16 cellular contexts compared by ENCODE assay signal in the genomic region with DNA sequence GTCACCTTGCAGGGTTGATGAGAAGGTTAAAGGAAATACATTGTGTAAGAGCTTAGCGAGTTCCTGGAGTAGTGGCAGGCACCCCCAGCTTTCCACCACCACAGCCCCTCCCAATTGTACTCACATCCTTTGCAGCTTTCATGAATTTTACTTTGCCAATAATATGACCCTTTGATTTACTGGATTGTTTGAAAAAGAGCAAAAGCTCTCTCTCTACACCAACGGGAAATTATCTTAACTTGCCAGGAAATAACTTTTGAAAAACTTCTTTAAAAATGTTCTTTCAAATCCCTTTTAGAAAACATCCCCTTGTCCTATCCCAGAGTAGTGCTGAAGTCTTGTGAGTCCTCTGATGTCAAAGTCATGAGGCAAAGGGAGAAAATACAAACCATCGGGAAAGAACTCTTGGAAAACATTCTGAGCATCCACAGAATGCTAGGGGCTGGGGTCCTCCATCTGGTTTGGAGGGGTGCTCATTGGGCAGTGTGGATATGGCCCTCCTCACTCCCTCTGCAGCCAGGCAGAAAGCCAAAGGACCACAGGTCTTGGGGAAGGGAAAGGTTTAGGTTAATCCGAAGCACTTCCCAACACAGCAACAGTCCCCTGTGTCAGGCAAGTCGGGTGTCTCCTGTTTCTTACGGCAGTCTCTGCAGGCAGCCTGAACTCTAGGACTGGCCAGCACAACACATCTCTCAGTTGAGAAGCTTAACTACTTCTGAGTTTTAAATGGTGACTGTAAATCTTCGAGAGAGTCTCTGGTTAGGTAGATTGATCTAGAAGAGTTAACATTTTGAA. TPM values are rescaled to one million over a fixed set of nuclear protein-coding genes. Genes with fewer than 3 reads are reported as not detected.
DNase-seq lines count a peak whose midpoint lies in the region; ATAC-seq and TF ChIP-seq lines count a peak whose summit lies in the region.
"Had no signal": no experiment of that assay in that cellular context is flagged by ENCODE, and none has a peak within 500 bp of the region (broad histone marks: within the 10 kb centered on the region; RNA-seq: fewer than 3 reads in every experiment).

No MANE protein-coding gene starts in this region.

- H3K4me3 ChIP-seq in SK-N-SH (ENCODE audit: low read depth in 2 of 2, low read length in 1 of 2) (no peak overlapping the region), right cardiac atrium (ENCODE audit: low read length) (no peak overlapping the region), ovary (no peak overlapping the region), uterus (no peak overlapping the region)
- H3K4me3 ChIP-seq: right lobe of liver had no signal

- WGBS in SK-N-SH (ENCODE audit: low lambda C conversion rate), result 85% methylated on average over 6 of the region's 7 CpGs
- WGBS in right cardiac atrium, result 36% methylated on average over 7 of the region's 7 CpGs
- 14 to 18% (median 17%) methylated on average over 7 of the region's 7 CpGs for WGBS in ovary, 3 donors

- H4K20me1 ChIP-seq in SK-N-SH (ENCODE audit: insufficient read depth), result no peaks in the 10 kb centered on the region

- intact Hi-C loops in right cardiac atrium (cut with DNase I), result no loop called here
- intact Hi-C loops in ovary (cut with DNase I), result no loop called here
- intact Hi-C loops in uterus (cut with DNase I; ENCODE audit: low total_unique reads), result no loop called here

- no peak for TF ChIP-seq EP300 in SK-N-SH (IDR thresholded peaks at IDR 0.05; ENCODE audit: borderline replicate concordance in 1 of 2, low read depth in 1 of 2, low read length in 1 of 2)
- no peak for TF ChIP-seq EP300 in ovary (IDR thresholded peaks at IDR 0.05)

- H3K27me3 ChIP-seq in SK-N-SH (ENCODE audit: insufficient read depth) (no peaks in the 10 kb centered on the region), right cardiac atrium (ENCODE audit: control insufficient read depth, insufficient read depth) (no peaks in the 10 kb centered on the region), ovary (no peaks in the 10 kb centered on the region), uterus (no peaks in the 10 kb centered on the region)
- H3K27me3 ChIP-seq: right lobe of liver had no signal

- peak overlapping the region; percentile 44 to 65; a peak in 2 of 4 replicates for H3K27ac ChIP-seq in SK-N-SH (ENCODE audit: low read depth in 2 of 2, low read length in 1 of 2)
- peak overlapping the region; percentile 77 for H3K27ac ChIP-seq in right cardiac atrium (ENCODE audit: low read length)
- peak overlapping the region; percentile 74 to 92 for H3K27ac ChIP-seq in ovary
- H3K27ac ChIP-seq in uterus, result peak overlapping the region; percentile 89 to 93
- H3K27ac ChIP-seq: 22Rv1, HL-60, right lobe of liver had no signal

- TF ChIP-seq CTCF in SK-N-SH (IDR thresholded peaks at IDR 0.05) (no peak), ovary (IDR thresholded peaks at IDR 0.05) (no peak), uterus (IDR thresholded peaks at IDR 0.05) (peak in 1 of 4 experiments; percentile 6), GM13977 (IDR thresholded peaks at IDR 0.05; ENCODE audit: extremely low read depth, insufficient read depth, missing control alignments) (no peak)

- H3K4me1 ChIP-seq in SK-N-SH (ENCODE audit: control insufficient read depth in 1 of 2, insufficient read depth in 2 of 2, low read depth in 1 of 2, low read length in 1 of 2) (peaks cover 15 to 36% of the 10 kb centered on the region in 2 experiments; a peak in 3 of 4 replicates), right cardiac atrium (ENCODE audit: control insufficient read depth, insufficient read depth, low read length) (peaks cover 3% of the 10 kb centered on the region), ovary (ENCODE audit: insufficient read depth) (peaks cover 12% of the 10 kb centered on the region), uterus (peaks cover 21 to 27% of the 10 kb centered on the region in 2 donors)
- H3K4me1 ChIP-seq: right lobe of liver had no signal

- CTCF ChIA-PET in SK-N-SH (lab: Yijun Ruan, JAX), result interaction anchor here (0.7 to 1.5 kb wide), 4 partner anchors 8 to 137 kb away, joined by 3 to 5 read pairs (median 4); no protein-coding TSS in a partner anchor

- in situ Hi-C loops in GM13977 (cut with MboI; ENCODE audit: low pct_unique_long_range_greater_than_20kb, low sequenced_read_pairs, unreplicated experiment), result no loop called here

- H3F3A ChIP-seq in SK-N-SH (replicated peaks; ENCODE audit: insufficient read depth), result no peaks in the 10 kb centered on the region

- no peak overlapping the region for H3K9ac ChIP-seq in SK-N-SH

- H3K9me3 ChIP-seq in SK-N-SH, result no peaks in the 10 kb centered on the region
- no peaks in the 10 kb centered on the region for H3K9me3 ChIP-seq in right cardiac atrium (ENCODE audit: control insufficient read depth, low read length)
- H3K9me3 ChIP-seq in ovary, result no peaks in the 10 kb centered on the region
- no peaks in the 10 kb centered on the region for H3K9me3 ChIP-seq in uterus
- H3K9me3 ChIP-seq: right lobe of liver had no signal

- H3K4me2 ChIP-seq in SK-N-SH, result no peak overlapping the region

- no peak; the same call in 1 of the 3 replicates for ATAC-seq in SK-N-SH treated with all-trans-retinoic acid at 6 μM for 48 hours
- peak; percentile 67 to 75 for ATAC-seq in right cardiac atrium
- ATAC-seq: CD8-positive, alpha-beta T cell had no signal

- no peaks in the 10 kb centered on the region for H3K9me2 ChIP-seq in SK-N-SH

- TF ChIP-seq POLR2A in ovary (IDR thresholded peaks at IDR 0.05) (no peak), uterus (IDR thresholded peaks at IDR 0.05) (no peak)

- no peak for DNase-seq in SK-N-SH
- no peak for DNase-seq in right cardiac atrium
- peak in 2 of 5 donors; percentile 50 to 67 for DNase-seq in ovary
- peak; percentile 62 to 68 for DNase-seq in uterus
- no peak for DNase-seq in NCI-H2107 (lab: John Stamatoyannopoulos, UW)
- DNase-seq in T-helper 2 cell, result no peak
- DNase-seq in GM13977 (ENCODE audit: low spot score), result no peak
- DNase-seq: activated CD4-positive, alpha-beta T cell treated with anti-CD3 and anti-CD28 coated beads for 1 hour; CD8-positive, alpha-beta T cell; H9; OCI-M1; right lobe of liver had no signal

- H2AFZ ChIP-seq in SK-N-SH (ENCODE audit: low read depth), result no peak overlapping the region

- H3K36me3 ChIP-seq in SK-N-SH (replicated peaks in 1 of 2; ENCODE audit: control insufficient read depth in 1 of 2, insufficient read depth in 2 of 2, low read length in 1 of 2) (peaks cover 0 to 17% of the 10 kb centered on the region in 2 experiments), ovary (no peaks in the 10 kb centered on the region), uterus (no peaks in the 10 kb centered on the region)
- H3K36me3 ChIP-seq: right lobe of liver had no signal

- POLR2A ChIA-PET in SK-N-SH (lab: Yijun Ruan, JAX), result no interaction called here

- no peaks in the 10 kb centered on the region for H3K79me2 ChIP-seq in SK-N-SH (ENCODE audit: insufficient read depth)

- no peak for TF ChIP-seq RAD21 in SK-N-SH (IDR thresholded peaks at IDR 0.05; ENCODE audit: low read length)

TF ChIP-seq in SK-N-SH, 30 proteins besides CTCF, POLR2A, EP300 and RAD21 (continues in another document):
- TF ChIP-seq RCOR1 (IDR thresholded peaks at IDR 0.05; ENCODE audit: low read length), result no peak
- no peak for TF ChIP-seq ELF1 (IDR thresholded peaks at IDR 0.05)
- no peak for TF ChIP-seq TEAD4 (IDR thresholded peaks at IDR 0.05; ENCODE audit: borderline replicate concordance, insufficient read depth)
- no peak for TF ChIP-seq TCF12 (IDR thresholded peaks at IDR 0.05)
- no peak for TF ChIP-seq CHD2 (IDR thresholded peaks at IDR 0.05; ENCODE audit: low read length, partially characterized antibody)
- no peak for TF ChIP-seq YY1 (IDR thresholded peaks at IDR 0.05; ENCODE audit: low read depth)

TF ChIP-seq in SK-N-SH treated with all-trans-retinoic acid at 6 μM for 48 hours, 23 proteins besides CTCF, POLR2A, EP300 and RAD21:
- TF ChIP-seq, protein P1, sequence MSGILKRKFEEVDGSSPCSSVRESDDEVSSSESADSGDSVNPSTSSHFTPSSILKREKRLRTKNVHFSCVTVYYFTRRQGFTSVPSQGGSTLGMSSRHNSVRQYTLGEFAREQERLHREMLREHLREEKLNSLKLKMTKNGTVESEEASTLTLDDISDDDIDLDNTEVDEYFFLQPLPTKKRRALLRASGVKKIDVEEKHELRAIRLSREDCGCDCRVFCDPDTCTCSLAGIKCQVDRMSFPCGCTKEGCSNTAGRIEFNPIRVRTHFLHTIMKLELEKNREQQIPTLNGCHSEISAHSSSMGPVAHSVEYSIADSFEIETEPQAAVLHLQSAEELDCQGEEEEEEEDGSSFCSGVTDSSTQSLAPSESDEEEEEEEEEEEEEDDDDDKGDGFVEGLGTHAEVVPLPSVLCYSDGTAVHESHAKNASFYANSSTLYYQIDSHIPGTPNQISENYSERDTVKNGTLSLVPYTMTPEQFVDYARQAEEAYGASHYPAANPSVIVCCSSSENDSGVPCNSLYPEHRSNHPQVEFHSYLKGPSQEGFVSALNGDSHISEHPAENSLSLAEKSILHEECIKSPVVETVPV (CRISPR knock-in tag; IDR thresholded peaks at IDR 0.05), result no peak
- TF ChIP-seq ZC3H10 (CRISPR knock-in tag; IDR thresholded peaks at IDR 0.05), result no peak
- TF ChIP-seq ZNF70 (CRISPR knock-in tag; IDR thresholded peaks at IDR 0.05), result no peak
- no peak for TF ChIP-seq PPARA (CRISPR knock-in tag; IDR thresholded peaks at IDR 0.05; ENCODE audit: borderline replicate concordance)
- TF ChIP-seq ESRRG (CRISPR knock-in tag; IDR thresholded peaks at IDR 0.05), result no peak
- no peak for TF ChIP-seq RARB (CRISPR knock-in tag; IDR thresholded peaks at IDR 0.05)
- TF ChIP-seq ZFP3 (CRISPR knock-in tag; IDR thresholded peaks at IDR 0.05), result no peak
- TF ChIP-seq ZFP30 (CRISPR knock-in tag; IDR thresholded peaks at IDR 0.05), result no peak
- TF ChIP-seq, protein P2, sequence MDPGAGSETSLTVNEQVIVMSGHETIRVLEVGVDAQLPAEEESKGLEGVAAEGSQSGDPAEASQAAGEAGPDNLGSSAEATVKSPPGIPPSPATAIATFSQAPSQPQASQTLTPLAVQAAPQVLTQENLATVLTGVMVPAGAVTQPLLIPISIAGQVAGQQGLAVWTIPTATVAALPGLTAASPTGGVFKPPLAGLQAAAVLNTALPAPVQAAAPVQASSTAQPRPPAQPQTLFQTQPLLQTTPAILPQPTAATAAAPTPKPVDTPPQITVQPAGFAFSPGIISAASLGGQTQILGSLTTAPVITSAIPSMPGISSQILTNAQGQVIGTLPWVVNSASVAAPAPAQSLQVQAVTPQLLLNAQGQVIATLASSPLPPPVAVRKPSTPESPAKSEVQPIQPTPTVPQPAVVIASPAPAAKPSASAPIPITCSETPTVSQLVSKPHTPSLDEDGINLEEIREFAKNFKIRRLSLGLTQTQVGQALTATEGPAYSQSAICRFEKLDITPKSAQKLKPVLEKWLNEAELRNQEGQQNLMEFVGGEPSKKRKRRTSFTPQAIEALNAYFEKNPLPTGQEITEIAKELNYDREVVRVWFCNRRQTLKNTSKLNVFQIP (CRISPR knock-in tag; IDR thresholded peaks at IDR 0.05; ENCODE audit: borderline replicate concordance, low read depth), result no peak
TF ChIP-seq in SK-N-SH treated with all-trans-retinoic acid at 6 μM for 48 hours: peak in this region for 0.

RNA-seq across cellular contexts. Expression of a gene that starts 36.5 kb away (rescaled TPM):
- polyA plus RNA-seq in SK-N-SH (2012; rRNA removed) (5.8 and 6.6 TPM in 2 replicates), right cardiac atrium (5.2 TPM), ovary (10 to 100 TPM; 28.6 to 34.2 TPM)
- 3.3 and 4.6 TPM in 2 replicates for polyA plus RNA-seq in SK-N-SH (2012; cell fraction: cytosol; rRNA removed)
- polyA plus RNA-seq in SK-N-SH (2012; cell fraction: nucleus; rRNA removed), result 9.4 and 11.2 TPM in 2 replicates
- total RNA-seq in right cardiac atrium (10 to 100 TPM; 12.9 to 45.3 (median 15.4) TPM), ovary (10 to 100 TPM; 33.2 to 98.5 (median 59.5) TPM), uterus (100 to 1,000 TPM; 103 to 169 (median 105) TPM)
- total RNA-seq: CD8-positive, alpha-beta T cell; G401 had no signal

Comparison
In these comparisons a context has a peak if more than half of its experiments do, and no peak if none do; other contexts are left out.
1. DNase-seq: peak in uterus (2 of 2); none in SK-N-SH (single experiment), right cardiac atrium (0 of 3), NCI-H2107 (single experiment), T-helper 2 cell (0 of 5) and GM13977 (single experiment).
2. Peak in every context shown above with its lines, with median percentiles within 50 percentile points of each other: H3K27ac ChIP-seq.